Comparison of ENCODE assay signal across 23 cellular contexts in genomic region chr16:2063861-2064260, GRCh38. TPM values are rescaled to one million over a fixed set of nuclear protein-coding genes. Genes with fewer than 3 reads are reported as not detected.
A peak's percentile ranks its signal among the peaks of the same experiment; 100 is the strongest.
DNase-seq lines count a peak whose midpoint lies in the region; ATAC-seq, FAIRE-seq and TF ChIP-seq lines count a peak whose summit lies in the region.
"Had no signal": no experiment of that assay in that cellular context is flagged by ENCODE, and none has a peak within 500 bp of the region (broad histone marks: within the 10 kb centered on the region; RNA-seq: fewer than 3 reads in every experiment).

No MANE protein-coding gene starts in this region.

- H2AK5ac ChIP-seq in H1 (ENCODE audit: low read depth, low read length): no peak overlapping the region

- no peak for TF ChIP-seq POLR2A in H1 (IDR thresholded peaks at IDR 0.05; ENCODE audit: control extremely low read depth in 1 of 2, low read depth in 2 of 2, low read length in 2 of 2)

- H3K4me1 ChIP-seq in BLaER1 (peaks cover 58% of the 10 kb centered on the region), H1 (replicated peaks in 1 of 4; ENCODE audit: control insufficient read depth in 3 of 4, insufficient read depth in 4 of 4, low read length in 3 of 4) (no peaks in the 10 kb centered on the region), mucosa of descending colon (ENCODE audit: low read depth) (no peaks in the 10 kb centered on the region)
- H3K4me1 ChIP-seq: A549 had no signal

- intact Hi-C loops in mucosa of descending colon (cut with DNase I, micrococcal nuclease): no loop called here

- H3K27me3 ChIP-seq in BLaER1: no peaks in the 10 kb centered on the region
- H3K27me3 ChIP-seq in H1 (replicated peaks in 1 of 4; ENCODE audit: control insufficient read depth in 3 of 4, extremely low read depth in 1 of 4, insufficient read depth in 3 of 4, low read length in 3 of 4): no peaks in the 10 kb centered on the region

- TF ChIP-seq EP300 in H1 (IDR thresholded peaks at IDR 0.05; ENCODE audit: borderline replicate concordance in 1 of 2, low read depth in 2 of 2, low read length in 2 of 2): no peak

- CTCF ChIA-PET in H1 (lab: Charles Lee; ENCODE audit: partially characterized antibody): interaction anchor here (0.8 to 2.8 kb wide), 4 partner anchors 8 to 48 kb away, joined by 3 to 14 read pairs (median 4); no protein-coding TSS in a partner anchor

- no peak overlapping the region for H3K18ac ChIP-seq in H1 (ENCODE audit: extremely low read depth, low read length)

- H4K91ac ChIP-seq in H1 (replicated peaks; ENCODE audit: insufficient read length, low read length): no peak overlapping the region

- no peak overlapping the region for H2BK15ac ChIP-seq in H1 (ENCODE audit: low read length)

- H4K20me1 ChIP-seq in BLaER1 (peaks cover 39% of the 10 kb centered on the region), H1 (replicated peaks in 1 of 2; ENCODE audit: control insufficient read depth in 1 of 2, insufficient read depth in 2 of 2, low read length in 2 of 2) (peaks cover 0 to 11% of the 10 kb centered on the region in 2 experiments)

- no peaks in the 10 kb centered on the region for H3K79me1 ChIP-seq in H1 (ENCODE audit: low read depth, low read length)

- no peak overlapping the region for H4K5ac ChIP-seq in H1 (ENCODE audit: insufficient read length, low read depth, low read length)

- no peak overlapping the region for H3K4ac ChIP-seq in H1 (replicated peaks; ENCODE audit: insufficient read length, low read depth, low read length)

- H2BK120ac ChIP-seq in H1 (replicated peaks; ENCODE audit: low read depth, low read length): no peak overlapping the region

- ATAC-seq in mucosa of descending colon: peak; percentile 17
- ATAC-seq in HG02970 (IDR thresholded peaks at IDR 0.05; ENCODE audit: low FRiP score, unreplicated experiment): no peak

- DNase-seq in H1 (ENCODE audit: low read depth in 1 of 2, low spot score in 2 of 2): no peak
- DNase-seq in mucosa of descending colon: no peak
- no peak for DNase-seq in NCI-H2107 (lab: John Stamatoyannopoulos, UW)
- DNase-seq in DMS53 treated with DMSO at 0.1 percent for 48 hours (lab: John Stamatoyannopoulos, UW; ENCODE audit: unreplicated experiment): no peak
- DNase-seq: C1 segment of cervical spinal cord; CD4-positive, CD25-positive, alpha-beta regulatory T cell; CD8-positive, alpha-beta memory T cell; COR-L47; DMS 273 treated with DMSO at 0.1 percent for 48 hours; DMS53; GM23248; HCEC 1CT; KBM-7 had no signal

- H3K27ac ChIP-seq in BLaER1 (peak overlapping the region; percentile 35; the same call in 1 of the 2 replicates), H1 (ENCODE audit: low read depth, low read length) (no peak overlapping the region)
- H3K27ac ChIP-seq: 22Rv1, A549, GM23248, HL-60 had no signal

- no peak overlapping the region for H3K14ac ChIP-seq in H1 (ENCODE audit: insufficient read length)

- H3K4me3 ChIP-seq in BLaER1: no peak overlapping the region
- H3K4me3 ChIP-seq in H1 (ENCODE audit: extremely low read depth in 1 of 4, insufficient read depth in 2 of 4, low read depth in 3 of 4, low read length in 4 of 4): no peak overlapping the region
- H3K4me3 ChIP-seq in mucosa of descending colon: no peak overlapping the region
- H3K4me3 ChIP-seq: A549, GM23248 had no signal

- no peak overlapping the region for H3K23ac ChIP-seq in H1 (ENCODE audit: insufficient read length)

- H3K9ac ChIP-seq in BLaER1: peak overlapping the region; percentile 58
- H3K9ac ChIP-seq in H1 (replicated peaks in 1 of 4; ENCODE audit: extremely low read depth in 1 of 4, low read depth in 3 of 4, low read length in 3 of 4): no peak overlapping the region
- H3K9ac ChIP-seq: GM23248 had no signal

- H2BK5ac ChIP-seq in H1 (ENCODE audit: low read depth, low read length): peak overlapping the region; percentile 49; the same call in 1 of the 2 replicates

- no peaks in the 10 kb centered on the region for H3K79me2 ChIP-seq in H1 (ENCODE audit: control insufficient read depth in 1 of 2, insufficient read depth in 2 of 2, low read length in 2 of 2)

- no peak overlapping the region for H2BK20ac ChIP-seq in H1 (ENCODE audit: low read length)

- H3K23me2 ChIP-seq in H1 (ENCODE audit: low read depth, low read length): no peaks in the 10 kb centered on the region

- no peak overlapping the region; the same call in 1 of the 2 replicates for H4K8ac ChIP-seq in H1 (ENCODE audit: extremely low read depth, insufficient read depth, low read length)

- no peak overlapping the region for H3K56ac ChIP-seq in H1 (replicated peaks; ENCODE audit: insufficient read length, low read depth, low read length)

- TF ChIP-seq CTCF in H1 (IDR thresholded peaks at IDR 0.05; ENCODE audit: control extremely low read depth in 1 of 3, insufficient read depth in 1 of 3, low read depth in 1 of 3, low read length in 3 of 3) (no peak), mucosa of descending colon (IDR thresholded peaks at IDR 0.05) (no peak)

- H3K4me2 ChIP-seq in BLaER1 (peak overlapping the region; percentile 95), H1 (ENCODE audit: insufficient read depth in 1 of 2, low read depth in 2 of 2, low read length in 2 of 2) (no peak overlapping the region)
- H3K4me2 ChIP-seq: A549 had no signal

- H3K36me3 ChIP-seq in BLaER1: peaks cover 86% of the 10 kb centered on the region
- H3K36me3 ChIP-seq in H1 (ENCODE audit: control insufficient read depth in 2 of 4, insufficient read depth in 4 of 4, low read length in 3 of 4): peaks cover 2 to 14% (median 6%) of the 10 kb centered on the region in 4 experiments; a peak in 6 of 8 replicates
- peaks cover 10% of the 10 kb centered on the region for H3K36me3 ChIP-seq in mucosa of descending colon (ENCODE audit: low read depth)

- WGBS in H1 (ENCODE audit: extremely low coverage in 1 of 2, insufficient coverage in 1 of 2, insufficient read length in 1 of 2, insufficient replicate concordance in 2 of 2, low coverage in 1 of 2, low lambda C conversion rate in 2 of 2, missing lambda C conversion rate in 1 of 2), 2 experiments: 93% methylated on average over 25 of the region's 25 CpGs; no CpG with 5 or more reads in 1 of the 2 experiments

- H2AFZ ChIP-seq in H1 (ENCODE audit: low read length): no peak overlapping the region
- H2AFZ ChIP-seq: GM23248 had no signal

- TF ChIP-seq RAD21 in H1 (IDR thresholded peaks at IDR 0.05 in 1 of 2, conservative IDR thresholded peaks at IDR 0.05 in 1 of 2; ENCODE audit: low read depth in 2 of 2, low read length in 2 of 2): no peak

- POLR2A ChIA-PET in H1 (lab: Charles Lee; ENCODE audit: partially characterized antibody): interaction anchor here (1.7 to 3.6 kb wide), 4 partner anchors 9 to 99 kb away, joined by 4 to 11 read pairs (median 8); partner anchors contain the start of genes NTHL1, RPS2, TRAF7 and TSC2

- H3K9me3 ChIP-seq in BLaER1: no peaks in the 10 kb centered on the region
- H3K9me3 ChIP-seq in H1 (ENCODE audit: insufficient read depth in 2 of 2, low read depth in 1 of 2, low read length in 1 of 2): no peaks in the 10 kb centered on the region
- H3K9me3 ChIP-seq in mucosa of descending colon: no peaks in the 10 kb centered on the region
- H3K9me3 ChIP-seq: A549 had no signal

- H2BK12ac ChIP-seq in H1 (ENCODE audit: low read depth, low read length): 0 out of 2 replicates have a peak overlapping the region, but pooled peaks have one; percentile 23

- no peak for FAIRE-seq in H1 (lab: Jason Lieb, UNC)
- FAIRE-seq: A549, G401.6, GM12891, GM18507, H54 had no signal

RNA-seq across cellular contexts. Expression of gene TSC2, which starts 16.1 kb away (rescaled TPM):
- total RNA-seq in H1 (2021; fragmentation: NEBNext Ultra II Directional; extraction: Animal tissue kit (Norgen Biotek cat#: 25700)): 91.1 and 96.6 TPM in 2 replicates
- polyA plus RNA-seq in H1 (2011; rRNA removed): 65.9 and 90.2 TPM in 2 replicates
- 41.7 TPM for polyA plus RNA-seq in H1 (2011; cell fraction: cytosol; rRNA removed)
- 431 TPM for polyA plus RNA-seq in H1 (2011; cell fraction: nucleus; rRNA removed)
- 79.5 to 86.9 TPM (median 82.8 TPM) in 4 replicates for polyA plus RNA-seq in H1 (2012, experiment 1 of 2)
- 60.3 TPM for polyA plus RNA-seq in H1 (2012, experiment 2 of 2)
- 39.2 TPM for polyA plus RNA-seq in H1 (2013, experiment 1 of 2)
- polyA plus RNA-seq in H1 (2013, experiment 2 of 2): 39.2 TPM
- 71.6 and 74.8 TPM in 2 replicates for polyA minus RNA-seq in H1 (2011; rRNA and poly(A)+ RNA removed)
- polyA minus RNA-seq in H1 (2011; cell fraction: cytosol; rRNA and poly(A)+ RNA removed): 70.0 TPM
- 98.2 TPM for polyA minus RNA-seq in H1 (2011; cell fraction: nucleus; rRNA and poly(A)+ RNA removed)
- 100 to 1,000 TPM; 140 to 161 (median 150) TPM for total RNA-seq in mucosa of descending colon

RNA-seq across cellular contexts. Expression of gene NTHL1, which starts 16.2 kb away (rescaled TPM):
- total RNA-seq in H1 (2021; fragmentation: NEBNext Ultra II Directional; extraction: Animal tissue kit (Norgen Biotek cat#: 25700)): 70.9 and 84.5 TPM in 2 replicates
- polyA plus RNA-seq in H1 (2011; rRNA removed): 150 and 209 TPM in 2 replicates
- polyA plus RNA-seq in H1 (2011; cell fraction: cytosol; rRNA removed): 159 TPM
- polyA plus RNA-seq in H1 (2011; cell fraction: nucleus; rRNA removed): 107 TPM
- 24.3 to 84.5 TPM (median 77.9 TPM) in 4 replicates for polyA plus RNA-seq in H1 (2012, experiment 1 of 2)
- polyA plus RNA-seq in H1 (2012, experiment 2 of 2): 61.3 TPM
- polyA plus RNA-seq in H1 (2013, experiment 1 of 2): 43.2 TPM
- 47.0 TPM for polyA plus RNA-seq in H1 (2013, experiment 2 of 2)
- polyA minus RNA-seq in H1 (2011; rRNA and poly(A)+ RNA removed): 26.8 and 36.7 TPM in 2 replicates
- polyA minus RNA-seq in H1 (2011; cell fraction: cytosol; rRNA and poly(A)+ RNA removed): 44.5 TPM
- polyA minus RNA-seq in H1 (2011; cell fraction: nucleus; rRNA and poly(A)+ RNA removed): 28.0 TPM
- total RNA-seq in mucosa of descending colon: 10 to 100 TPM; 23.5 to 28.2 (median 24.5) TPM

RNA-seq across cellular contexts. Expression of gene NHERF2, which starts 37.2 kb away (rescaled TPM):
- 19.3 and 19.6 TPM in 2 replicates for total RNA-seq in H1 (2021; fragmentation: NEBNext Ultra II Directional; extraction: Animal tissue kit (Norgen Biotek cat#: 25700))
- 13.9 and 22.4 TPM in 2 replicates for polyA plus RNA-seq in H1 (2011; rRNA removed)
- polyA plus RNA-seq in H1 (2011; cell fraction: cytosol; rRNA removed): 14.3 TPM
- 15.4 TPM for polyA plus RNA-seq in H1 (2011; cell fraction: nucleus; rRNA removed)
- polyA plus RNA-seq in H1 (2012, experiment 1 of 2): 6.9 to 18.2 TPM (median 15.2 TPM) in 4 replicates
- 11.5 TPM for polyA plus RNA-seq in H1 (2012, experiment 2 of 2)
- 16.9 TPM for polyA plus RNA-seq in H1 (2013, experiment 1 of 2)
- polyA plus RNA-seq in H1 (2013, experiment 2 of 2): 16.5 TPM
- polyA minus RNA-seq in H1 (2011; rRNA and poly(A)+ RNA removed): 2.1 and 3.3 TPM in 2 replicates
- polyA minus RNA-seq in H1 (2011; cell fraction: cytosol; rRNA and poly(A)+ RNA removed): 10.2 TPM
- 1.9 TPM for polyA minus RNA-seq in H1 (2011; cell fraction: nucleus; rRNA and poly(A)+ RNA removed)
- 10 to 100 TPM; 54.5 to 65.4 (median 60.0) TPM for total RNA-seq in mucosa of descending colon
- polyA plus RNA-seq: IgD-negative memory B cell had no signal

RNA-seq across cellular contexts. Expression of gene NPW, which starts 44.3 kb away (rescaled TPM):
- 8.1 and 10.3 TPM in 2 replicates for total RNA-seq in H1 (2021; fragmentation: NEBNext Ultra II Directional; extraction: Animal tissue kit (Norgen Biotek cat#: 25700))
- polyA plus RNA-seq in H1 (2011; rRNA removed): 4.0 and 7.8 TPM in 2 replicates
- 2.0 TPM for polyA plus RNA-seq in H1 (2011; cell fraction: cytosol; rRNA removed)
- polyA plus RNA-seq in H1 (2011; cell fraction: nucleus; rRNA removed): 4.4 TPM
- 3.4 to 6.5 TPM (median 4.5 TPM) in 4 replicates for polyA plus RNA-seq in H1 (2012, experiment 1 of 2)
- polyA plus RNA-seq in H1 (2012, experiment 2 of 2): 9.6 TPM
- polyA plus RNA-seq in H1 (2013, experiment 1 of 2): 11.2 TPM
- 14.0 TPM for polyA plus RNA-seq in H1 (2013, experiment 2 of 2)
- polyA minus RNA-seq in H1 (2011; rRNA and poly(A)+ RNA removed): not detected in 2 replicates
- 9.9 TPM for polyA minus RNA-seq in H1 (2011; cell fraction: cytosol; rRNA and poly(A)+ RNA removed)
- 1.4 TPM for polyA minus RNA-seq in H1 (2011; cell fraction: nucleus; rRNA and poly(A)+ RNA removed)
- total RNA-seq in mucosa of descending colon: 1 to 10 TPM in 1 of 3 donors, under 1 TPM in 2; 0.32 to 2.1 (median 0.60) TPM
- total RNA-seq: CD4-positive, CD25-positive, alpha-beta regulatory T cell; GM23248 had no signal
- polyA plus RNA-seq: CD4-positive, CD25-positive, alpha-beta regulatory T cell; CD8-positive, alpha-beta memory T cell; IgD-negative memory B cell had no signal

RNA-seq across cellular contexts. Expression of gene ZNF598, which starts 54.2 kb away (rescaled TPM):
- total RNA-seq in H1 (2021; fragmentation: NEBNext Ultra II Directional; extraction: Animal tissue kit (Norgen Biotek cat#: 25700)): 47.6 and 51.7 TPM in 2 replicates
- polyA plus RNA-seq in H1 (2011; rRNA removed): 29.3 and 43.0 TPM in 2 replicates
- polyA plus RNA-seq in H1 (2011; cell fraction: cytosol; rRNA removed): 32.3 TPM
- 108 TPM for polyA plus RNA-seq in H1 (2011; cell fraction: nucleus; rRNA removed)
- polyA plus RNA-seq in H1 (2012, experiment 1 of 2): 16.9 to 39.8 TPM (median 34.7 TPM) in 4 replicates
- polyA plus RNA-seq in H1 (2012, experiment 2 of 2): 28.2 TPM
- 32.1 TPM for polyA plus RNA-seq in H1 (2013, experiment 1 of 2)
- polyA plus RNA-seq in H1 (2013, experiment 2 of 2): 31.4 TPM
- polyA minus RNA-seq in H1 (2011; rRNA and poly(A)+ RNA removed): 10.2 and 11.0 TPM in 2 replicates
- 34.1 TPM for polyA minus RNA-seq in H1 (2011; cell fraction: cytosol; rRNA and poly(A)+ RNA removed)
- polyA minus RNA-seq in H1 (2011; cell fraction: nucleus; rRNA and poly(A)+ RNA removed): 28.8 TPM
- 10 to 100 TPM; 41.9 to 45.4 (median 42.4) TPM for total RNA-seq in mucosa of descending colon
